18 cellular contexts compared by ENCODE assay signal in genomic region chr2:80459028-80459427, GRCh38.
"Had no signal": no experiment of that assay in that cellular context is flagged by ENCODE, and none has a peak within 500 bp of the region (broad histone marks: within the 10 kb centered on the region; RNA-seq: fewer than 3 reads in every experiment).

No MANE protein-coding gene starts in this region.

- H3K9me3 Mint-ChIP-seq: endodermal cell had no signal

- H3K4me3 ChIP-seq: esophagus squamous epithelium, left lung, spleen, tibial nerve had no signal

- H3K9me3 ChIP-seq: esophagus squamous epithelium, left lung, tibial nerve had no signal

- H3K36me3 Mint-ChIP-seq: memory B cell; stimulated activated memory B cell treated with anti-CD40 and anti-IgM and Interleukin-4, amounts not matched to agents 10 μg/mL and 1 μg/mL and 100 μg/mL, for 72 hours had no signal

- H3K27me3 Mint-ChIP-seq: memory B cell; natural killer cell treated with Interleukin-12 subunit alpha and Interleukin-12 subunit beta and Interleukin-15 and Interleukin-18, amount 100 ng/mL, for 72 hours; stimulated activated memory B cell treated with anti-CD40 and anti-IgM and Interleukin-4, amounts not matched to agents 10 μg/mL and 1 μg/mL and 100 μg/mL, for 72 hours had no signal

- DNase-seq: activated CD4-positive, alpha-beta T cell treated with anti-CD3 and anti-CD28 coated beads, Interleukin-2, amount 50 U/mL, for 1 hour; activated effector memory CD4-positive, alpha-beta T cell treated with anti-CD3 and anti-CD28 coated beads, Interleukin-2, amount 50 U/mL, for 16 hours; activated T-cell treated with anti-CD3 and anti-CD28 coated beads, Interleukin-2, amount 50 U/mL, for 1 hour; amniotic stem cell; endodermal cell; esophagus squamous epithelium; foreskin fibroblast; left lung; occipital lobe; spleen; stimulated activated CD4-positive, alpha-beta T cell treated with anti-CD3 and anti-CD28 coated beads, Interleukin-1b, Interleukin-23, amount 100 ng/mL, for 48 hours; T-helper 2 cell had no signal

- H3K36me3 ChIP-seq: esophagus squamous epithelium, left lung, spleen, tibial nerve had no signal

- H3K27ac ChIP-seq: esophagus squamous epithelium, left lung, spleen, tibial nerve had no signal

- H3K4me3 Mint-ChIP-seq: endodermal cell; memory B cell; natural killer cell treated with Interleukin-12 subunit alpha and Interleukin-12 subunit beta and Interleukin-15 and Interleukin-18, amount 100 ng/mL, for 72 hours; stimulated activated memory B cell treated with anti-CD40 and anti-IgM and Interleukin-4, amounts not matched to agents 10 μg/mL and 1 μg/mL and 100 μg/mL, for 72 hours had no signal

- H3K4me1 ChIP-seq: esophagus squamous epithelium, left lung, spleen had no signal

- H3K27ac Mint-ChIP-seq: activated naive CD4-positive, alpha-beta T cell treated with anti-CD3 and anti-CD28 coated beads, Interleukin-2, amount 50 U/mL, for 72 hours; endodermal cell; memory B cell; natural killer cell treated with Interleukin-12 subunit alpha and Interleukin-12 subunit beta and Interleukin-15 and Interleukin-18, amount 100 ng/mL, for 72 hours; progenitor cell of endocrine pancreas; stimulated activated memory B cell treated with anti-CD40 and anti-IgM and Interleukin-4, amounts not matched to agents 10 μg/mL and 1 μg/mL and 100 μg/mL, for 72 hours had no signal

- H3K27me3 ChIP-seq: esophagus squamous epithelium, left lung, spleen, tibial nerve had no signal

- H3K4me1 Mint-ChIP-seq: memory B cell; stimulated activated memory B cell treated with anti-CD40 and anti-IgM and Interleukin-4, amounts not matched to agents 10 μg/mL and 1 μg/mL and 100 μg/mL, for 72 hours had no signal
